24 cellular contexts compared by ENCODE assay signal in genomic region chr10:73897693-73898092, GRCh38. TPM values are rescaled to one million over a fixed set of nuclear protein-coding genes. Genes with fewer than 3 reads are reported as not detected.
A peak's percentile ranks its signal among the peaks of the same experiment; 100 is the strongest.
DNase-seq lines count a peak whose midpoint lies in the region; ATAC-seq and TF ChIP-seq lines count a peak whose summit lies in the region.
"Had no signal": no experiment of that assay in that cellular context is flagged by ENCODE, and none has a peak within 500 bp of the region (broad histone marks: within the 10 kb centered on the region; RNA-seq: fewer than 3 reads in every experiment).

No MANE protein-coding gene starts in this region.

- peak overlapping the region; percentile 81; the same call in 1 of the 2 replicates for H2BK120ac ChIP-seq in IMR-90 (ENCODE audit: low read depth, low read length)

- no peak for ATAC-seq in IMR-90 (ENCODE audit: low read depth)
- no peak for ATAC-seq in PC-3
- ATAC-seq in RWPE2 (ENCODE audit: low read depth), result no peak
- no peak for ATAC-seq in GM21786 (IDR thresholded peaks at IDR 0.05; ENCODE audit: unreplicated experiment)
- ATAC-seq: GM12878 had no signal

- H3K4ac ChIP-seq in IMR-90 (ENCODE audit: low read depth, low read length), result no peak overlapping the region

- H3K4me1 ChIP-seq in IMR-90 (ENCODE audit: control insufficient read depth, insufficient read depth, low read length), result peaks cover 19% of the 10 kb centered on the region
- peaks cover 70% of the 10 kb centered on the region for H3K4me1 ChIP-seq in PC-3 (ENCODE audit: insufficient read depth, low read length)
- H3K4me1 ChIP-seq in RWPE2 (ENCODE audit: insufficient read depth, poor library complexity, severe bottlenecking), result peaks cover 45% of the 10 kb centered on the region
- peaks cover 0 to 8% of the 10 kb centered on the region in 2 experiments; a peak in 1 of 4 replicates for H3K4me1 ChIP-seq in SK-N-SH (ENCODE audit: control insufficient read depth in 1 of 2, insufficient read depth in 2 of 2, low read depth in 1 of 2, low read length in 1 of 2)
- H3K4me1 ChIP-seq: BE2C had no signal

- in situ Hi-C loops in IMR-90 (cut with MboI; ENCODE audit: low sequenced_read_pairs), result no loop called here

- H4K91ac ChIP-seq in IMR-90 (ENCODE audit: insufficient read depth, low read depth, low read length), result no peak overlapping the region

- no CpG with 5 or more reads among the region's 1 CpG for WGBS in IMR-90 (ENCODE audit: extremely low coverage in 2 of 2, insufficient read length in 1 of 2), 2 experiments
- 95% methylated on average over 1 of the region's 1 CpG for WGBS in SK-N-SH (ENCODE audit: low lambda C conversion rate)

- no peak for TF ChIP-seq EP300 in SK-N-SH (IDR thresholded peaks at IDR 0.05; ENCODE audit: borderline replicate concordance in 1 of 2, low read depth in 1 of 2, low read length in 1 of 2)

- H2AFZ ChIP-seq in IMR-90 (replicated peaks; ENCODE audit: low read length, poor library complexity) (no peak overlapping the region), PC-3 (ENCODE audit: low read length) (no peak overlapping the region), SK-N-SH (ENCODE audit: low read depth) (no peak overlapping the region)

- no peak overlapping the region for H3K56ac ChIP-seq in IMR-90 (ENCODE audit: extremely low read depth, insufficient read depth, low read length)

- dilution Hi-C loops in IMR-90 (cut with HindIII; ENCODE audit: low sequenced_read_pairs, unreplicated experiment), result no loop called here

- H3K23ac ChIP-seq in IMR-90 (ENCODE audit: low read depth, low read length), result no peak overlapping the region

- H3K79me2 ChIP-seq in PC-3 (ENCODE audit: low read length) (no peaks in the 10 kb centered on the region), SK-N-SH (ENCODE audit: insufficient read depth) (no peaks in the 10 kb centered on the region)

- H2AK5ac ChIP-seq in IMR-90 (ENCODE audit: low read depth, low read length), result no peak overlapping the region

- H3F3A ChIP-seq in PC-3 (ENCODE audit: low read length, unreplicated experiment) (peaks cover 34% of the 10 kb centered on the region), SK-N-SH (replicated peaks; ENCODE audit: insufficient read depth) (peaks cover 34% of the 10 kb centered on the region)

- peaks cover 39% of the 10 kb centered on the region for H3K9me1 ChIP-seq in IMR-90 (ENCODE audit: insufficient read depth, low read length)

- H3K79me1 ChIP-seq in IMR-90 (ENCODE audit: low read depth in 1 of 2, low read length in 2 of 2), result peaks cover 0 to 24% of the 10 kb centered on the region in 2 experiments; a peak in 2 of 4 replicates

- no peak overlapping the region for H3K14ac ChIP-seq in IMR-90 (replicated peaks; ENCODE audit: low read depth, low read length)

- H3K9ac ChIP-seq in IMR-90 (ENCODE audit: low read depth, low read length) (no peak overlapping the region), PC-3 (ENCODE audit: low read length) (no peak overlapping the region), SK-N-SH (no peak overlapping the region)
- H3K9ac ChIP-seq: BLaER1 had no signal

- H4K20me1 ChIP-seq in IMR-90 (ENCODE audit: insufficient read depth, low read length), result no peaks in the 10 kb centered on the region
- H4K20me1 ChIP-seq in PC-3 (ENCODE audit: low read length), result no peaks in the 10 kb centered on the region
- H4K20me1 ChIP-seq in SK-N-SH (ENCODE audit: insufficient read depth), result no peaks in the 10 kb centered on the region
- H4K20me1 ChIP-seq: BLaER1 had no signal

- no peak overlapping the region for H2AK9ac ChIP-seq in IMR-90 (replicated peaks; ENCODE audit: low read depth, low read length, poor library complexity)

- BruUV-seq in IMR-90 (replicated peaks; lab: Mats Ljungman, UMichigan), result no TSS peak
- no TSS peak for BruUV-seq in PC-3 (replicated peaks; lab: Mats Ljungman, UMichigan)

- POLR2A ChIA-PET in IMR-90 (lab: Charles Lee; ENCODE audit: unreplicated experiment) (interaction anchor here (1.4 kb wide), 1 partner anchor 9 kb away, joined by 7 read pairs; no protein-coding TSS in a partner anchor), PC-3 (lab: Charles Lee; ENCODE audit: unreplicated experiment) (interaction anchor here (0.6 kb wide), 1 partner anchor 199 kb away, joined by 4 read pairs; no protein-coding TSS in a partner anchor), SK-N-SH (lab: Yijun Ruan, JAX) (no interaction called here)

- H2BK5ac ChIP-seq in IMR-90 (ENCODE audit: low read depth, low read length, poor library complexity, severe bottlenecking), result no peak overlapping the region

- TF ChIP-seq RAD21 in IMR-90 (IDR thresholded peaks at IDR 0.05; ENCODE audit: low read length) (no peak), SK-N-SH (IDR thresholded peaks at IDR 0.05; ENCODE audit: low read length) (no peak)

- H3K27me3 ChIP-seq in IMR-90 (ENCODE audit: control insufficient read depth, insufficient read depth, low read length) (no peaks in the 10 kb centered on the region), PC-3 (ENCODE audit: low read length) (no peaks in the 10 kb centered on the region), RWPE2 (ENCODE audit: insufficient read depth, poor library complexity, severe bottlenecking) (no peaks in the 10 kb centered on the region), SK-N-SH (ENCODE audit: insufficient read depth) (no peaks in the 10 kb centered on the region)
- H3K27me3 ChIP-seq: BE2C, BLaER1 had no signal

- no peak overlapping the region for H3K18ac ChIP-seq in IMR-90 (ENCODE audit: low read depth, low read length)

- H4K8ac ChIP-seq in IMR-90 (ENCODE audit: low read depth in 2 of 2, low read length in 2 of 2), result no peak overlapping the region

- no peak overlapping the region for H3K27ac ChIP-seq in IMR-90 (ENCODE audit: insufficient read depth, low read length)
- H3K27ac ChIP-seq in PC-3 (ENCODE audit: low read length), result peak overlapping the region; percentile 78
- peak overlapping the region; percentile 99 for H3K27ac ChIP-seq in RWPE2 (ENCODE audit: poor library complexity, severe bottlenecking)
- no peak overlapping the region for H3K27ac ChIP-seq in SK-N-SH (ENCODE audit: low read depth in 2 of 2, low read length in 1 of 2)
- H3K27ac ChIP-seq: BLaER1 had no signal

- H3K9me2 ChIP-seq in PC-3 (replicated peaks; ENCODE audit: low read length) (0 out of 2 replicates have a peak, but pooled peaks cover 4% of the 10 kb centered on the region), SK-N-SH (no peaks in the 10 kb centered on the region)

- no peak overlapping the region for H2BK20ac ChIP-seq in IMR-90 (ENCODE audit: low read depth, low read length)

- H2BK15ac ChIP-seq in IMR-90 (ENCODE audit: low read depth, low read length), result no peak overlapping the region

- TF ChIP-seq POLR2A in IMR-90 (IDR thresholded peaks at IDR 0.05; ENCODE audit: low read depth, low read length), result no peak

- no peak overlapping the region for H3K4me3 ChIP-seq in IMR-90 (ENCODE audit: insufficient read depth, low read depth, low read length)
- no peak overlapping the region for H3K4me3 ChIP-seq in PC-3 (ENCODE audit: low read length)
- H3K4me3 ChIP-seq in RWPE2 (ENCODE audit: severe bottlenecking), result no peak overlapping the region
- H3K4me3 ChIP-seq in SK-N-SH (ENCODE audit: low read depth in 2 of 2, low read length in 1 of 2), result no peak overlapping the region
- H3K4me3 ChIP-seq: BLaER1, GM12878 had no signal

- no peak overlapping the region for H4K5ac ChIP-seq in IMR-90 (ENCODE audit: low read depth, low read length)

- H3K4me2 ChIP-seq in IMR-90 (ENCODE audit: low read depth, low read length), result no peak overlapping the region
- no peak overlapping the region for H3K4me2 ChIP-seq in PC-3 (ENCODE audit: low read length)
- no peak overlapping the region for H3K4me2 ChIP-seq in SK-N-SH
- H3K4me2 ChIP-seq: BLaER1 had no signal

- CTCF ChIA-PET in IMR-90 (lab: Yijun Ruan, JAX), result interaction anchor here (1.5 kb wide), 1 partner anchor 43 kb away, joined by 4 read pairs; no protein-coding TSS in a partner anchor
- CTCF ChIA-PET in PC-3 (lab: Charles Lee), result interaction anchor here (1.7 to 2.8 kb wide), 2 partner anchors 18 to 43 kb away, joined by 7 to 34 read pairs; no protein-coding TSS in a partner anchor
- CTCF ChIA-PET in SK-N-SH (lab: Yijun Ruan, JAX), result interaction anchor here (3.7 to 26.9 kb wide), 2 partner anchors 10 to 43 kb away, joined by 26 to 472 read pairs; no protein-coding TSS in a partner anchor

- TF ChIP-seq CTCF in IMR-90 (conservative IDR thresholded peaks at IDR 0.05; ENCODE audit: low read depth, low read length) (no peak), PC-3 (conservative IDR thresholded peaks at IDR 0.05; ENCODE audit: low read depth, low read length) (no peak), RWPE2 (IDR thresholded peaks at IDR 0.05; ENCODE audit: poor library complexity, severe bottlenecking) (no peak), SK-N-SH (IDR thresholded peaks at IDR 0.05) (no peak)

- H3K9me3 ChIP-seq in IMR-90 (ENCODE audit: control insufficient read depth, insufficient read depth, low read length) (no peaks in the 10 kb centered on the region), PC-3 (ENCODE audit: low read length) (no peaks in the 10 kb centered on the region), RWPE2 (ENCODE audit: severe bottlenecking) (no peaks in the 10 kb centered on the region), SK-N-SH (no peaks in the 10 kb centered on the region)
- H3K9me3 ChIP-seq: BE2C, BLaER1 had no signal

- H3K36me3 ChIP-seq in IMR-90 (ENCODE audit: control insufficient read depth, insufficient read depth, low read length) (no peaks in the 10 kb centered on the region), PC-3 (ENCODE audit: low read depth, low read length) (no peaks in the 10 kb centered on the region), RWPE2 (ENCODE audit: low read depth) (no peaks in the 10 kb centered on the region), SK-N-SH (replicated peaks in 1 of 2; ENCODE audit: control insufficient read depth in 1 of 2, insufficient read depth in 2 of 2, low read length in 1 of 2) (no peaks in the 10 kb centered on the region)
- H3K36me3 ChIP-seq: BE2C, BLaER1 had no signal

- DNase-seq in IMR-90 (no peak), PC-3 (peak; percentile 44), RWPE2 (ENCODE audit: low spot score) (no peak), KG1 (lab: John Stamatoyannopoulos, UW) (no peak), SK-N-SH (no peak), globus pallidus (ENCODE audit: low spot score) (no peak)
- DNase-seq: 8988T; ACHN; BE2C; C1 segment of cervical spinal cord; CD4-positive, alpha-beta memory T cell; CD4-positive, CD25-positive, alpha-beta regulatory T cell; CD8-positive, alpha-beta memory T cell; COR-L47; DMS 273 treated with DMSO at 0.1 percent for 48 hours; DMS153; DMS53; DMS79; DND-41; EL; GDM1 had no signal

- intact Hi-C loops in IMR-90 (cut with micrococcal nuclease) (no loop called here), PC-3 (cut with micrococcal nuclease) (loop anchor here (10.0 kb wide), 1 partner anchor 1027 kb away; no protein-coding TSS in a partner anchor)

RNA-seq across cellular contexts. Expression of gene PLAU, which starts 13.2 kb away (rescaled TPM):
- total RNA-seq in IMR-90 (2012; rRNA removed) (115 and 123 TPM in 2 replicates), PC-3 (2014; rRNA removed) (1,570 and 1,582 TPM in 2 replicates)
- polyA plus RNA-seq in IMR-90 (2012; rRNA removed) (230 and 283 TPM in 2 replicates), SK-N-SH (2012; rRNA removed) (159 and 200 TPM in 2 replicates)
- polyA plus RNA-seq in IMR-90 (2012; cell fraction: cytosol; rRNA removed), result 215 and 255 TPM in 2 replicates
- 331 and 562 TPM in 2 replicates for polyA plus RNA-seq in IMR-90 (2012; cell fraction: nucleus; rRNA removed; ENCODE audit: low replicate concordance)
- 163 and 191 TPM in 2 replicates for polyA plus RNA-seq in SK-N-SH (2012; cell fraction: cytosol; rRNA removed)
- polyA plus RNA-seq in SK-N-SH (2012; cell fraction: nucleus; rRNA removed), result 211 and 277 TPM in 2 replicates
- polyA plus RNA-seq: CD4-positive, alpha-beta memory T cell; CD4-positive, CD25-positive, alpha-beta regulatory T cell; CD8-positive, alpha-beta memory T cell had no signal

RNA-seq across cellular contexts. Expression of gene CAMK2G, which starts 23.3 kb away (rescaled TPM):
- total RNA-seq in IMR-90 (2012; rRNA removed) (18.9 and 20.4 TPM in 2 replicates), PC-3 (2014; rRNA removed) (170 and 179 TPM in 2 replicates)
- polyA plus RNA-seq in IMR-90 (2012; rRNA removed) (24.0 and 25.4 TPM in 2 replicates), SK-N-SH (2012; rRNA removed) (41.4 and 52.2 TPM in 2 replicates)
- polyA plus RNA-seq in IMR-90 (2012; cell fraction: cytosol; rRNA removed), result 19.3 and 21.1 TPM in 2 replicates
- 51.4 and 75.4 TPM in 2 replicates for polyA plus RNA-seq in IMR-90 (2012; cell fraction: nucleus; rRNA removed; ENCODE audit: low replicate concordance)
- 29.0 and 35.7 TPM in 2 replicates for polyA plus RNA-seq in SK-N-SH (2012; cell fraction: cytosol; rRNA removed)
- 103 and 119 TPM in 2 replicates for polyA plus RNA-seq in SK-N-SH (2012; cell fraction: nucleus; rRNA removed)

Comparison
In these comparisons a context has a peak if more than half of its experiments do, and no peak if none do; other contexts are left out.
1. H3K27ac ChIP-seq: peak in PC-3 (single experiment) and RWPE2 (single experiment); none in IMR-90 (single experiment) and SK-N-SH (0 of 2).
2. RNA of gene PLAU, which starts 13.2 kb away (total RNA-seq): 1,570 to 1,582 TPM in PC-3; 115 to 123 TPM in IMR-90; every median in the first group is over 10 times any median in the second.